In the genomic region with DNA sequence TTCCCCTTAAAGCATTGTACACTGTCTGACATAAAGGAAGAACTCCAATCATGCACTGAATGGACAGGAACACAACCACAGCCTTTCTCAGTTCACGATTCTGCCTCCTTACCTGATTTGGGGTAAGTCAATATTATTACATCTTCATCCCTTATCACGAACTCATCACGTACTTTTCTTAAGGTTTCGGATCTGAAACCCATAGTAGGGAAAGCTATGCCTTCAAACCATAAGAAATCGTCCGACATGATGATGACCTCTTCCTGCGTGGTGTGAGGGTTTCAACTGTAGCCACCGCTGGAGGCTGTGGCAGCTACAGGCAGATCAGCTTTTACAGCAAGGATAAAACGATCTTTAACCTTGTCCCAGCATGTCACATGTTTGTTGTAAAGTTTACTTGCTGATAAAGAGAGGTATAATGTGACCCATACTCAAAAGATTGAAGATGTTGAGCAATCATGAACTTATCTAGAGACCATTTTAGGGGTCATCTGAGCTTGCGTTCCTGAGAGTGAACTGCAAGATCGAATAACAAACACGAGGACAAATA, we compare ENCODE assay signal across 1 cellular context.
TF ChIP-seq lines count a peak whose summit lies in the region.

A gene with protein sequence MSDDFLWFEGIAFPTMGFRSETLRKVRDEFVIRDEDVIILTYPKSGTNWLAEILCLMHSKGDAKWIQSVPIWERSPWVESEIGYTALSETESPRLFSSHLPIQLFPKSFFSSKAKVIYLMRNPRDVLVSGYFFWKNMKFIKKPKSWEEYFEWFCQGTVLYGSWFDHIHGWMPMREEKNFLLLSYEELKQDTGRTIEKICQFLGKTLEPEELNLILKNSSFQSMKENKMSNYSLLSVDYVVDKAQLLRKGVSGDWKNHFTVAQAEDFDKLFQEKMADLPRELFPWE (minus strand): TSS at position 306 of the 550 bp plus-strand sequence. CDS start 58 bp downstream, at position 248.

TF ChIP-seq in HepG2, 621 proteins besides CTCF, POLR2A, EP300 and RAD21 (continued from another document and continues in another):
- peak; percentile 92 for TF ChIP-seq NCOA2 (CRISPR knock-in tag; IDR thresholded peaks at IDR 0.05)
- TF ChIP-seq, protein P1, sequence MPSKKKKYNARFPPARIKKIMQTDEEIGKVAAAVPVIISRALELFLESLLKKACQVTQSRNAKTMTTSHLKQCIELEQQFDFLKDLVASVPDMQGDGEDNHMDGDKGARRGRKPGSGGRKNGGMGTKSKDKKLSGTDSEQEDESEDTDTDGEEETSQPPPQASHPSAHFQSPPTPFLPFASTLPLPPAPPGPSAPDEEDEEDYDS (CRISPR knock-in tag; IDR thresholded peaks at IDR 0.05), result peak; percentile 92
- peak; percentile 89 for TF ChIP-seq SIX4 (CRISPR knock-in tag; IDR thresholded peaks at IDR 0.05)
- peak; percentile 68 for TF ChIP-seq TCF7 (IDR thresholded peaks at IDR 0.05; ENCODE audit: low read depth)
- TF ChIP-seq ZFP41 (CRISPR knock-in tag; IDR thresholded peaks at IDR 0.05; ENCODE audit: borderline replicate concordance), result no peak
- TF ChIP-seq MED1 (CRISPR knock-in tag; IDR thresholded peaks at IDR 0.05), result peak; percentile 99
- TF ChIP-seq, protein P2, sequence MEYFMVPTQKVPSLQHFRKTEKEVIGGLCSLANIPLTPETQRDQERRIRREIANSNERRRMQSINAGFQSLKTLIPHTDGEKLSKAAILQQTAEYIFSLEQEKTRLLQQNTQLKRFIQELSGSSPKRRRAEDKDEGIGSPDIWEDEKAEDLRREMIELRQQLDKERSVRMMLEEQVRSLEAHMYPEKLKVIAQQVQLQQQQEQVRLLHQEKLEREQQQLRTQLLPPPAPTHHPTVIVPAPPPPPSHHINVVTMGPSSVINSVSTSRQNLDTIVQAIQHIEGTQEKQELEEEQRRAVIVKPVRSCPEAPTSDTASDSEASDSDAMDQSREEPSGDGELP (IDR thresholded peaks at IDR 0.05; ENCODE audit: borderline replicate concordance, low read depth), result peak; percentile 81
- TF ChIP-seq, protein P3, sequence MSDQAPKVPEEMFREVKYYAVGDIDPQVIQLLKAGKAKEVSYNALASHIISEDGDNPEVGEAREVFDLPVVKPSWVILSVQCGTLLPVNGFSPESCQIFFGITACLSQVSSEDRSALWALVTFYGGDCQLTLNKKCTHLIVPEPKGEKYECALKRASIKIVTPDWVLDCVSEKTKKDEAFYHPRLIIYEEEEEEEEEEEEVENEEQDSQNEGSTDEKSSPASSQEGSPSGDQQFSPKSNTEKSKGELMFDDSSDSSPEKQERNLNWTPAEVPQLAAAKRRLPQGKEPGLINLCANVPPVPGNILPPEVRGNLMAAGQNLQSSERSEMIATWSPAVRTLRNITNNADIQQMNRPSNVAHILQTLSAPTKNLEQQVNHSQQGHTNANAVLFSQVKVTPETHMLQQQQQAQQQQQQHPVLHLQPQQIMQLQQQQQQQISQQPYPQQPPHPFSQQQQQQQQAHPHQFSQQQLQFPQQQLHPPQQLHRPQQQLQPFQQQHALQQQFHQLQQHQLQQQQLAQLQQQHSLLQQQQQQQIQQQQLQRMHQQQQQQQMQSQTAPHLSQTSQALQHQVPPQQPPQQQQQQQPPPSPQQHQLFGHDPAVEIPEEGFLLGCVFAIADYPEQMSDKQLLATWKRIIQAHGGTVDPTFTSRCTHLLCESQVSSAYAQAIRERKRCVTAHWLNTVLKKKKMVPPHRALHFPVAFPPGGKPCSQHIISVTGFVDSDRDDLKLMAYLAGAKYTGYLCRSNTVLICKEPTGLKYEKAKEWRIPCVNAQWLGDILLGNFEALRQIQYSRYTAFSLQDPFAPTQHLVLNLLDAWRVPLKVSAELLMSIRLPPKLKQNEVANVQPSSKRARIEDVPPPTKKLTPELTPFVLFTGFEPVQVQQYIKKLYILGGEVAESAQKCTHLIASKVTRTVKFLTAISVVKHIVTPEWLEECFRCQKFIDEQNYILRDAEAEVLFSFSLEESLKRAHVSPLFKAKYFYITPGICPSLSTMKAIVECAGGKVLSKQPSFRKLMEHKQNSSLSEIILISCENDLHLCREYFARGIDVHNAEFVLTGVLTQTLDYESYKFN (CRISPR knock-in tag; conservative IDR thresholded peaks at IDR 0.05), result peak; percentile 97
- TF ChIP-seq, protein P4, sequence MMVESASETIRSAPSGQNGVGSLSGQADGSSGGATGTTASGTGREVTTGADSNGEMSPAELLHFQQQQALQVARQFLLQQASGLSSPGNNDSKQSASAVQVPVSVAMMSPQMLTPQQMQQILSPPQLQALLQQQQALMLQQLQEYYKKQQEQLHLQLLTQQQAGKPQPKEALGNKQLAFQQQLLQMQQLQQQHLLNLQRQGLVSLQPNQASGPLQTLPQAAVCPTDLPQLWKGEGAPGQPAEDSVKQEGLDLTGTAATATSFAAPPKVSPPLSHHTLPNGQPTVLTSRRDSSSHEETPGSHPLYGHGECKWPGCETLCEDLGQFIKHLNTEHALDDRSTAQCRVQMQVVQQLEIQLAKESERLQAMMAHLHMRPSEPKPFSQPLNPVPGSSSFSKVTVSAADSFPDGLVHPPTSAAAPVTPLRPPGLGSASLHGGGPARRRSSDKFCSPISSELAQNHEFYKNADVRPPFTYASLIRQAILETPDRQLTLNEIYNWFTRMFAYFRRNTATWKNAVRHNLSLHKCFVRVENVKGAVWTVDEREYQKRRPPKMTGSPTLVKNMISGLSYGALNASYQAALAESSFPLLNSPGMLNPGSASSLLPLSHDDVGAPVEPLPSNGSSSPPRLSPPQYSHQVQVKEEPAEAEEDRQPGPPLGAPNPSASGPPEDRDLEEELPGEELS (CRISPR knock-in tag; IDR thresholded peaks at IDR 0.05), result peak; percentile 98
- TF ChIP-seq ZNF354B (CRISPR knock-in tag; IDR thresholded peaks at IDR 0.05), result 0 out of 2 replicates have a peak, but pooled peaks have one; percentile 65
- TF ChIP-seq ATF7-NPFF (CRISPR knock-in tag; IDR thresholded peaks at IDR 0.05; ENCODE audit: low read depth), result 0 out of 2 replicates have a peak, but pooled peaks have one; percentile 28
- peak; percentile 86 for TF ChIP-seq ZNF264 (CRISPR knock-in tag; IDR thresholded peaks at IDR 0.05)
- peak; percentile 77; the same call in 1 of the 2 replicates for TF ChIP-seq POGZ (CRISPR knock-in tag; IDR thresholded peaks at IDR 0.05)
- peak; percentile 62 for TF ChIP-seq TEAD3 (CRISPR knock-in tag; optimal IDR thresholded peaks at IDR 0.05; ENCODE audit: borderline replicate concordance)
- TF ChIP-seq ZNF367 (CRISPR knock-in tag; IDR thresholded peaks at IDR 0.05; ENCODE audit: borderline replicate concordance), result no peak
- TF ChIP-seq ARNT2 (CRISPR knock-in tag; IDR thresholded peaks at IDR 0.05; ENCODE audit: low read depth), result 0 out of 2 replicates have a peak, but pooled peaks have one; percentile 50
- TF ChIP-seq SMARCC2 (IDR thresholded peaks at IDR 0.05), result no peak
- TF ChIP-seq, protein P5, sequence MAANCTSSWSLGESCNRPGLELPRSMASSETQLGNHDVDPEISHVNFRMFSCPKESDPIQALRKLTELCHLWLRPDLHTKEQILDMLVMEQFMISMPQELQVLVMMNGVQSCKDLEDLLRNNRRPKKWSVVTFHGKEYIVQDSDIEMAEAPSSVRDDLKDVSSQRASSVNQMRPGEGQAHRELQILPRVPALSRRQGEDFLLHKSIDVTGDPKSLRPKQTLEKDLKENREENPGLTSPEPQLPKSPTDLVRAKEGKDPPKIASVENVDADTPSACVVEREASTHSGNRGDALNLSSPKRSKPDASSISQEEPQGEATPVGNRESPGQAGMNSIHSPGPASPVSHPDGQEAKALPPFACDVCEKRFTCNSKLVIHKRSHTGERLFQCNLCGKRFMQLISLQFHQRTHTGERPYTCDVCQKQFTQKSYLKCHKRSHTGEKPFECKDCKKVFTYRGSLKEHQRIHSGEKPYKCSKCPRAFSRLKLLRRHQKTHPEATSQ (CRISPR knock-in tag; IDR thresholded peaks at IDR 0.05; ENCODE audit: borderline replicate concordance), result peak; percentile 74; the same call in 1 of the 2 replicates
- TF ChIP-seq, protein P6, sequence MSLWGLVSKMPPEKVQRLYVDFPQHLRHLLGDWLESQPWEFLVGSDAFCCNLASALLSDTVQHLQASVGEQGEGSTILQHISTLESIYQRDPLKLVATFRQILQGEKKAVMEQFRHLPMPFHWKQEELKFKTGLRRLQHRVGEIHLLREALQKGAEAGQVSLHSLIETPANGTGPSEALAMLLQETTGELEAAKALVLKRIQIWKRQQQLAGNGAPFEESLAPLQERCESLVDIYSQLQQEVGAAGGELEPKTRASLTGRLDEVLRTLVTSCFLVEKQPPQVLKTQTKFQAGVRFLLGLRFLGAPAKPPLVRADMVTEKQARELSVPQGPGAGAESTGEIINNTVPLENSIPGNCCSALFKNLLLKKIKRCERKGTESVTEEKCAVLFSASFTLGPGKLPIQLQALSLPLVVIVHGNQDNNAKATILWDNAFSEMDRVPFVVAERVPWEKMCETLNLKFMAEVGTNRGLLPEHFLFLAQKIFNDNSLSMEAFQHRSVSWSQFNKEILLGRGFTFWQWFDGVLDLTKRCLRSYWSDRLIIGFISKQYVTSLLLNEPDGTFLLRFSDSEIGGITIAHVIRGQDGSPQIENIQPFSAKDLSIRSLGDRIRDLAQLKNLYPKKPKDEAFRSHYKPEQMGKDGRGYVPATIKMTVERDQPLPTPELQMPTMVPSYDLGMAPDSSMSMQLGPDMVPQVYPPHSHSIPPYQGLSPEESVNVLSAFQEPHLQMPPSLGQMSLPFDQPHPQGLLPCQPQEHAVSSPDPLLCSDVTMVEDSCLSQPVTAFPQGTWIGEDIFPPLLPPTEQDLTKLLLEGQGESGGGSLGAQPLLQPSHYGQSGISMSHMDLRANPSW (CRISPR knock-in tag; IDR thresholded peaks at IDR 0.05; ENCODE audit: borderline replicate concordance), result no peak
- TF ChIP-seq, protein P7, sequence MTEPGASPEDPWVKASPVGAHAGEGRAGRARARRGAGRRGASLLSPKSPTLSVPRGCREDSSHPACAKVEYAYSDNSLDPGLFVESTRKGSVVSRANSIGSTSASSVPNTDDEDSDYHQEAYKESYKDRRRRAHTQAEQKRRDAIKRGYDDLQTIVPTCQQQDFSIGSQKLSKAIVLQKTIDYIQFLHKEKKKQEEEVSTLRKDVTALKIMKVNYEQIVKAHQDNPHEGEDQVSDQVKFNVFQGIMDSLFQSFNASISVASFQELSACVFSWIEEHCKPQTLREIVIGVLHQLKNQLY (CRISPR knock-in tag; IDR thresholded peaks at IDR 0.05), result peak; percentile 87
- TF ChIP-seq ZNF678 (CRISPR knock-in tag; IDR thresholded peaks at IDR 0.05), result no peak
- no peak for TF ChIP-seq ZNF563 (CRISPR knock-in tag; IDR thresholded peaks at IDR 0.05)
- peak; percentile 63; the same call in 1 of the 2 replicates for TF ChIP-seq ZNF652 (CRISPR knock-in tag; IDR thresholded peaks at IDR 0.05; ENCODE audit: borderline replicate concordance, low read depth)
- 0 out of 2 replicates have a peak, but pooled peaks have one; percentile 70 for TF ChIP-seq ZNF205 (CRISPR knock-in tag; IDR thresholded peaks at IDR 0.05)
- peak; percentile 92 for TF ChIP-seq HNF4A (CRISPR knock-in tag; IDR thresholded peaks at IDR 0.05)
- TF ChIP-seq NR2F1 (CRISPR knock-in tag; IDR thresholded peaks at IDR 0.05), result peak; percentile 65 to 69; a peak in 2 of 4 replicates
- TF ChIP-seq ZNF510 (CRISPR knock-in tag; IDR thresholded peaks at IDR 0.05; ENCODE audit: low read depth), result no peak
- TF ChIP-seq, protein P8, sequence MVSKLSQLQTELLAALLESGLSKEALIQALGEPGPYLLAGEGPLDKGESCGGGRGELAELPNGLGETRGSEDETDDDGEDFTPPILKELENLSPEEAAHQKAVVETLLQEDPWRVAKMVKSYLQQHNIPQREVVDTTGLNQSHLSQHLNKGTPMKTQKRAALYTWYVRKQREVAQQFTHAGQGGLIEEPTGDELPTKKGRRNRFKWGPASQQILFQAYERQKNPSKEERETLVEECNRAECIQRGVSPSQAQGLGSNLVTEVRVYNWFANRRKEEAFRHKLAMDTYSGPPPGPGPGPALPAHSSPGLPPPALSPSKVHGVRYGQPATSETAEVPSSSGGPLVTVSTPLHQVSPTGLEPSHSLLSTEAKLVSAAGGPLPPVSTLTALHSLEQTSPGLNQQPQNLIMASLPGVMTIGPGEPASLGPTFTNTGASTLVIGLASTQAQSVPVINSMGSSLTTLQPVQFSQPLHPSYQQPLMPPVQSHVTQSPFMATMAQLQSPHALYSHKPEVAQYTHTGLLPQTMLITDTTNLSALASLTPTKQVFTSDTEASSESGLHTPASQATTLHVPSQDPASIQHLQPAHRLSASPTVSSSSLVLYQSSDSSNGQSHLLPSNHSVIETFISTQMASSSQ (IDR thresholded peaks at IDR 0.05; ENCODE audit: low read depth), result no peak
- TF ChIP-seq, protein P8 (CRISPR knock-in tag; IDR thresholded peaks at IDR 0.05; ENCODE audit: borderline replicate concordance), result peak; percentile 36; the same call in 1 of the 2 replicates
- 0 out of 2 replicates have a peak, but pooled peaks have one; percentile 45 for TF ChIP-seq MXD4 (CRISPR knock-in tag; IDR thresholded peaks at IDR 0.05)
- peak; percentile 89 for TF ChIP-seq NR2F6 (IDR thresholded peaks at IDR 0.05)
- TF ChIP-seq NR2F6 (CRISPR knock-in tag; IDR thresholded peaks at IDR 0.05), result peak; percentile 92
- peak; percentile 75 for TF ChIP-seq ZNF430 (CRISPR knock-in tag; IDR thresholded peaks at IDR 0.05)
- TF ChIP-seq PCBP1 (IDR thresholded peaks at IDR 0.05; ENCODE audit: borderline replicate concordance, low read depth, low read length), result no peak
- no peak for TF ChIP-seq U2AF1 (optimal IDR thresholded peaks at IDR 0.05; ENCODE audit: low read depth, low read length)
- TF ChIP-seq, protein P9, sequence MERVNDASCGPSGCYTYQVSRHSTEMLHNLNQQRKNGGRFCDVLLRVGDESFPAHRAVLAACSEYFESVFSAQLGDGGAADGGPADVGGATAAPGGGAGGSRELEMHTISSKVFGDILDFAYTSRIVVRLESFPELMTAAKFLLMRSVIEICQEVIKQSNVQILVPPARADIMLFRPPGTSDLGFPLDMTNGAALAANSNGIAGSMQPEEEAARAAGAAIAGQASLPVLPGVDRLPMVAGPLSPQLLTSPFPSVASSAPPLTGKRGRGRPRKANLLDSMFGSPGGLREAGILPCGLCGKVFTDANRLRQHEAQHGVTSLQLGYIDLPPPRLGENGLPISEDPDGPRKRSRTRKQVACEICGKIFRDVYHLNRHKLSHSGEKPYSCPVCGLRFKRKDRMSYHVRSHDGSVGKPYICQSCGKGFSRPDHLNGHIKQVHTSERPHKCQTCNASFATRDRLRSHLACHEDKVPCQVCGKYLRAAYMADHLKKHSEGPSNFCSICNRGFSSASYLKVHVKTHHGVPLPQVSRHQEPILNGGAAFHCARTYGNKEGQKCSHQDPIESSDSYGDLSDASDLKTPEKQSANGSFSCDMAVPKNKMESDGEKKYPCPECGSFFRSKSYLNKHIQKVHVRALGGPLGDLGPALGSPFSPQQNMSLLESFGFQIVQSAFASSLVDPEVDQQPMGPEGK (CRISPR knock-in tag; IDR thresholded peaks at IDR 0.05), result peak; percentile 47; the same call in 1 of the 2 replicates
- TF ChIP-seq ZFAT (CRISPR knock-in tag; conservative IDR thresholded peaks at IDR 0.05), result no peak
- TF ChIP-seq RXRA (CRISPR knock-in tag; IDR thresholded peaks at IDR 0.05), result peak; percentile 39; the same call in 1 of the 2 replicates
